ENCODE assay signal across 24 cellular contexts in genomic region chr2:198775737-198776136, GRCh38.
"Had no signal": no experiment of that assay in that cellular context is flagged by ENCODE, and none has a peak within 500 bp of the region (broad histone marks: within the 10 kb centered on the region; RNA-seq: fewer than 3 reads in every experiment).

No MANE protein-coding gene starts in this region.

- H3K4me3 ChIP-seq: esophagus muscularis mucosa, left lung, lower lobe of right lung, ovary, right lobe of liver, upper lobe of left lung had no signal

- ATAC-seq: activated CD4-positive, CD25-positive, alpha-beta regulatory T cell treated with anti-CD3 and anti-CD28 coated beads, Interleukin-2, amount 50 U/mL, for 24 hours; activated T-cell treated with anti-CD3 and anti-CD28 coated beads, Interleukin-2, amount 50 U/mL, for 4 hours; activated T-helper 17 cell treated with anti-CD3 and anti-CD28 coated beads, Interleukin-2, amount 50 U/mL, for 72 hours; left lung; lower lobe of right lung; natural killer cell treated with Interleukin-12 subunit alpha and Interleukin-12 subunit beta and Interleukin-15 and Interleukin-18, amount 100 ng/mL, for 72 hours; right lobe of liver; T-helper 17 cell had no signal

- H3K36me3 ChIP-seq: esophagus muscularis mucosa, left lung, lower lobe of right lung, ovary, right lobe of liver, upper lobe of left lung, WERI-Rb-1 had no signal

- H3K4me1 ChIP-seq: esophagus muscularis mucosa, left lung, lower lobe of right lung, right lobe of liver, upper lobe of left lung had no signal

- H3K27me3 ChIP-seq: esophagus muscularis mucosa, left lung, ovary, right lobe of liver, upper lobe of left lung had no signal

- H3K9me3 ChIP-seq: esophagus muscularis mucosa, left lung, lower lobe of right lung, ovary, right lobe of liver, upper lobe of left lung had no signal

- H3K27ac ChIP-seq: esophagus muscularis mucosa, left lung, lower lobe of right lung, ovary, right lobe of liver, upper lobe of left lung, WERI-Rb-1 had no signal

- DNase-seq: activated CD4-positive, alpha-beta memory T cell treated with anti-CD3 and anti-CD28 coated beads, Interleukin-2, amount 10 ng/mL, durations not matched to agents 7 days and 5 days; activated CD4-positive, alpha-beta T cell treated with anti-CD3 and anti-CD28 coated beads, Interleukin-2, amount 10 ng/mL, durations not matched to agents 24 days and 14 days; activated gamma-delta T cell treated with Interleukin-2 at 50 U/mL for 16 hours; activated naive CD4-positive, alpha-beta T cell treated with anti-CD3 and anti-CD28 coated beads, Interleukin-2, amount 50 U/mL, for 16 hours; activated T-cell treated with anti-CD3 and anti-CD28 coated beads, Interleukin-2, amount 50 U/mL, for 4 hours; amniotic stem cell; central memory CD4-positive, alpha-beta T cell; endodermal cell; foreskin melanocyte; kidney glomerular epithelial cell; left lung; lower lobe of right lung; mesenchymal stem cell; ovary; right lobe of liver; stimulated activated CD4-positive, alpha-beta T cell treated with anti-CD3 and anti-CD28 coated beads, Interleukin-4, amount 100 ng/mL, for 1 hour; T-helper 17 cell; T1000; upper lobe of left lung; WERI-Rb-1 had no signal
